Comparison of ENCODE assay signal across 11 cellular contexts in the genomic region with DNA sequence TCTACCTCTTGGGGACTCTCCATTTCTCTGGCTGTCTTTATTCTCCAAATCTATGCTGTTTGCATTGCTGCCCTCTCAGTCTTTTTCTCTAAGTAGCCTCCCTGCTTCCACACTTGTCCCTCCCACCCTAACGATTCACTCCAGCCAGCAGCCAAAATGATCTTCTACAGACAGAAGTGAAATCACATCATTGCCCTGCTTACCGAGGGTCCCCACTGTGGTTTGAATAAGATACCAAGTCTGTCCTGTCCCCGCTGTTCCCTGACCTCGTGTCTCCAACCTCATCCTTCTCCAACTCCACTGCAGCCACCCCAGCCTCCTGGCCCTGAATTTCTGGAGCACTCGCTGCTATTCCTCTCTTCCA. TPM values are rescaled to one million over a fixed set of nuclear protein-coding genes. Genes with fewer than 3 reads are reported as not detected.
DNase-seq lines count a peak whose midpoint lies in the region; ATAC-seq, FAIRE-seq and TF ChIP-seq lines count a peak whose summit lies in the region.
"Had no signal": no experiment of that assay in that cellular context is flagged by ENCODE, and none has a peak within 500 bp of the region (broad histone marks: within the 10 kb centered on the region; RNA-seq: fewer than 3 reads in every experiment).

No MANE protein-coding gene starts in this region.

- peak overlapping the region; percentile 3 for H3K27ac ChIP-seq in cardiac muscle cell
- H3K27ac ChIP-seq in caudate nucleus (ENCODE audit: low read depth, low read length), result peak overlapping the region; percentile 89
- H3K27ac ChIP-seq in lung (ENCODE audit: low read depth in 1 of 2, low read length in 1 of 2), result peak overlapping the region; percentile 34 to 55
- peak overlapping the region in 3 of 4 donors; percentile 37 to 64 (median 41) for H3K27ac ChIP-seq in transverse colon

- TF ChIP-seq EP300 in transverse colon (IDR thresholded peaks at IDR 0.05; ENCODE audit: low read depth), result no peak

- TF ChIP-seq POLR2A in transverse colon (IDR thresholded peaks at IDR 0.05) (no peak), H54 (IDR thresholded peaks at IDR 0.05; ENCODE audit: low read depth, low read length) (no peak)

- in situ Hi-C loops in transverse colon (cut with MboI; ENCODE audit: low pct_ligation_motif_present in 1 of 4, low pct_unique_long_range_greater_than_20kb in 1 of 4, low sequenced_read_pairs in 3 of 4), result no loop called here

- 44 to 50% methylated on average over 5 of the region's 5 CpGs for WGBS in lung, 2 donors
- WGBS in transverse colon (ENCODE audit: low coverage in 1 of 2), 2 donors, result 0 to 47% methylated on average over 1 to 5 of the region's 5 CpGs

- TF ChIP-seq CTCF in cardiac muscle cell (IDR thresholded peaks at IDR 0.05; ENCODE audit: low read depth, low read length) (no peak), lung (IDR thresholded peaks at IDR 0.05; ENCODE audit: control extremely low read depth, extremely low read depth) (no peak), transverse colon (IDR thresholded peaks at IDR 0.05) (no peak), GM20000 (IDR thresholded peaks at IDR 0.05; ENCODE audit: extremely low read depth, missing control alignments) (no peak)

- DNase-seq in cardiac muscle cell (ENCODE audit: low read depth in 1 of 2, low spot score in 1 of 2) (no peak), Right ventricle myocardium superior (no peak), caudate nucleus (lab: John Stamatoyannopoulos, UW) (peak in 2 of 61 donors; percentile 38 to 59), lung (ENCODE audit: low spot score) (no peak), transverse colon (no peak), GM20000 (ENCODE audit: low spot score) (no peak), H54 (ENCODE audit: insufficient read length, low spot score) (no peak)
- DNase-seq: GF-D8 had no signal

- intact Hi-C loops in Right ventricle myocardium superior (cut with DNase I), result no loop called here
- intact Hi-C loops in transverse colon (cut with DNase I; ENCODE audit: low total_unique reads), result no loop called here

- H3K27me3 ChIP-seq in cardiac muscle cell (no peaks in the 10 kb centered on the region), lung (ENCODE audit: control insufficient read depth, insufficient read depth) (no peaks in the 10 kb centered on the region), transverse colon (peaks cover 3% of the 10 kb centered on the region)

- no peaks in the 10 kb centered on the region for H3K36me3 ChIP-seq in cardiac muscle cell
- no peaks in the 10 kb centered on the region for H3K36me3 ChIP-seq in lung (ENCODE audit: control insufficient read depth in 2 of 2, insufficient read depth in 2 of 2, low read length in 2 of 2)
- no peaks in the 10 kb centered on the region for H3K36me3 ChIP-seq in transverse colon

- no peak for ATAC-seq in Right ventricle myocardium superior (ENCODE audit: poor library complexity)
- no peak for ATAC-seq in lung (ENCODE audit: insufficient read depth, low FRiP score)
- ATAC-seq in GM21447 (IDR thresholded peaks at IDR 0.05; ENCODE audit: unreplicated experiment), result no peak

- no peaks in the 10 kb centered on the region for H3K9me3 ChIP-seq in cardiac muscle cell (ENCODE audit: low read depth)
- no peaks in the 10 kb centered on the region for H3K9me3 ChIP-seq in lung (ENCODE audit: control insufficient read depth in 2 of 2, insufficient read depth in 1 of 2, low read length in 1 of 2)
- H3K9me3 ChIP-seq in transverse colon, result no peaks in the 10 kb centered on the region

- H3K4me3 ChIP-seq in cardiac muscle cell, result no peak overlapping the region
- no peak overlapping the region for H3K4me3 ChIP-seq in lung
- peak overlapping the region in 2 of 4 donors; percentile 14 to 33 for H3K4me3 ChIP-seq in transverse colon

- no peak for FAIRE-seq in H54 (lab: Jason Lieb, UNC)

- H3K4me1 ChIP-seq in cardiac muscle cell (ENCODE audit: low read depth), result no peaks in the 10 kb centered on the region
- no peaks in the 10 kb centered on the region for H3K4me1 ChIP-seq in lung (ENCODE audit: control insufficient read depth in 2 of 2, insufficient read depth in 2 of 2, low read length in 2 of 2)
- peaks cover 0 to 10% (median 2%) of the 10 kb centered on the region in 4 donors for H3K4me1 ChIP-seq in transverse colon

RNA-seq across cellular contexts. Expression of gene OCSTAMP, which starts 11.5 kb away (rescaled TPM):
- total RNA-seq in cardiac muscle cell (not detected in 2 replicates), Right ventricle myocardium superior (not detected), lung (under 1 TPM in 1 of 2 donors, not detected in 1; 0.11 TPM), transverse colon (not detected)
- polyA plus RNA-seq in cardiac muscle cell (not detected in 2 replicates), lung (not detected)
- total RNA-seq: activated naive CD8-positive, alpha-beta T cell treated with anti-CD3 and anti-CD28 coated beads for 36 hours had no signal
- polyA plus RNA-seq: AG04450 had no signal

RNA-seq across cellular contexts. Expression of gene ZNF334, which starts 48.6 kb away (rescaled TPM):
- total RNA-seq in cardiac muscle cell (9.4 and 13.4 TPM in 2 replicates), Right ventricle myocardium superior (0.40 TPM), lung (10 to 100 TPM in 1 of 2 donors, 1 to 10 TPM in 1; 7.0 to 25.3 TPM), transverse colon (1 to 10 TPM; 1.9 to 7.1 (median 4.7) TPM)
- polyA plus RNA-seq in cardiac muscle cell (10.9 and 12.6 TPM in 2 replicates), lung (1 to 10 TPM; 1.4 to 3.7 TPM)

Comparison
In these comparisons a context has a peak if more than half of its experiments do, and no peak if none do; other contexts are left out.
1. H3K27ac ChIP-seq: peak in every context shown above with its lines; median percentile 89 in caudate nucleus; 44 in lung; 41 in transverse colon; 3 in cardiac muscle cell.